ENCODE assay signal across 1 cellular context in the genomic region with DNA sequence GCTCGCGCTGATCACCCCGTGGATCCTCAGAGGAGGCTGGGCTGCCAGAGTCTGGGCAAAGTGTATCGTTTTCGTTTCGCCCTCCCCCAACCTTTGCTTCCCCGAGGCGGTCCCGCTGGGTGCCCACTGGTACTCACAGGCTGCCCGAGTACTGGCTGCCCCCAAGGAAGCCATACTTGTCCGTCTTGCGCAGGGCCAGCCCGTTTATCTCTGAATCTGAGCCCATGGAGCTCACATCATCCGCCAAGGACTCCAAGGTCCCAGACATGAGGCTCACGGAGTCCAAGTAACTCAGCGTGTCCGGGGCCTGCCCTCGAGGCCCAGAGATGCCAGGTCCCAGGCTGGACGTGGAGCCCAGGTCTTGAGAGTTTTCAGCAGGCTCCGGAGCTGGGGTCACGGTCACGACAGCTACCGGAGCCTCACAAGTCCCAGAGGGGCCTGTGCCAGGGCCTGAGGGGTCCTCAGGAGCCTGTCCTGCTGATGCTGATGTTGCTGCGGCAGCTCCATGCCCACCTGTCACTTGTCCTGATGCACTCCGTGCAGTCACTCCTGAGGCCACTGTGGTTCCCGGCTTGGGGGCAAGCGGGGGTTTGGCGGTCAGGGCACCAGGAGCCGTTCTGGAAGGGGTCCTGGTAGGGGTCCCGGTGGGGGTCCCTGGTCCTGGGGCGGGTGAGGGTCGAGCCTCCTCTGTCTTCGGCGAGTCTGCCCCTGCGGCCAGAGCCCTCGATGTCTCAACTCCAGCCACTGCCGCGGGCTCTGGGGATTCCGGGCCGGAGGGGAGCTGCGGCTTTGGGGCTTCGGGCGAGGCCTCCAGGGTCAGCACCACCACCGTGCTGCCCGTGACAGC.
TF ChIP-seq lines count a peak whose summit lies in the region.

No MANE protein-coding gene starts in this region.

TF ChIP-seq in HepG2, 621 proteins besides CTCF, POLR2A, EP300 and RAD21 (continued from another document and continues in another):
- TF ChIP-seq TERF1 (CRISPR knock-in tag; IDR thresholded peaks at IDR 0.05) (no peak), KLF9 (CRISPR knock-in tag; IDR thresholded peaks at IDR 0.05; ENCODE audit: low read depth) (no peak), ZNF646 (CRISPR knock-in tag; IDR thresholded peaks at IDR 0.05) (no peak), ZNF431 (CRISPR knock-in tag; IDR thresholded peaks at IDR 0.05; ENCODE audit: borderline replicate concordance, low read depth) (no peak), ZNF549 (CRISPR knock-in tag; IDR thresholded peaks at IDR 0.05) (no peak), HBP1 (CRISPR knock-in tag; IDR thresholded peaks at IDR 0.05; ENCODE audit: low read depth) (no peak), PLSCR1 (CRISPR knock-in tag; IDR thresholded peaks at IDR 0.05; ENCODE audit: borderline replicate concordance) (no peak), ISX (CRISPR knock-in tag; conservative IDR thresholded peaks at IDR 0.05) (no peak), ZNF407 (CRISPR knock-in tag; IDR thresholded peaks at IDR 0.05; ENCODE audit: not compliant biosample characterization) (peak; percentile 70), IRF2 (CRISPR knock-in tag; IDR thresholded peaks at IDR 0.05) (no peak), MLLT10 (CRISPR knock-in tag; IDR thresholded peaks at IDR 0.05) (no peak), ZNF687 (CRISPR knock-in tag; IDR thresholded peaks at IDR 0.05) (peak; percentile 66)
- TF ChIP-seq, protein P1, sequence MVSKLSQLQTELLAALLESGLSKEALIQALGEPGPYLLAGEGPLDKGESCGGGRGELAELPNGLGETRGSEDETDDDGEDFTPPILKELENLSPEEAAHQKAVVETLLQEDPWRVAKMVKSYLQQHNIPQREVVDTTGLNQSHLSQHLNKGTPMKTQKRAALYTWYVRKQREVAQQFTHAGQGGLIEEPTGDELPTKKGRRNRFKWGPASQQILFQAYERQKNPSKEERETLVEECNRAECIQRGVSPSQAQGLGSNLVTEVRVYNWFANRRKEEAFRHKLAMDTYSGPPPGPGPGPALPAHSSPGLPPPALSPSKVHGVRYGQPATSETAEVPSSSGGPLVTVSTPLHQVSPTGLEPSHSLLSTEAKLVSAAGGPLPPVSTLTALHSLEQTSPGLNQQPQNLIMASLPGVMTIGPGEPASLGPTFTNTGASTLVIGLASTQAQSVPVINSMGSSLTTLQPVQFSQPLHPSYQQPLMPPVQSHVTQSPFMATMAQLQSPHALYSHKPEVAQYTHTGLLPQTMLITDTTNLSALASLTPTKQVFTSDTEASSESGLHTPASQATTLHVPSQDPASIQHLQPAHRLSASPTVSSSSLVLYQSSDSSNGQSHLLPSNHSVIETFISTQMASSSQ (IDR thresholded peaks at IDR 0.05; ENCODE audit: low read depth): no peak
- TF ChIP-seq, protein P1 (CRISPR knock-in tag; IDR thresholded peaks at IDR 0.05; ENCODE audit: borderline replicate concordance): 0 out of 2 replicates have a peak, but pooled peaks have one; percentile 19
